Comparison of ENCODE assay signal across 8 cellular contexts in the genomic region with DNA sequence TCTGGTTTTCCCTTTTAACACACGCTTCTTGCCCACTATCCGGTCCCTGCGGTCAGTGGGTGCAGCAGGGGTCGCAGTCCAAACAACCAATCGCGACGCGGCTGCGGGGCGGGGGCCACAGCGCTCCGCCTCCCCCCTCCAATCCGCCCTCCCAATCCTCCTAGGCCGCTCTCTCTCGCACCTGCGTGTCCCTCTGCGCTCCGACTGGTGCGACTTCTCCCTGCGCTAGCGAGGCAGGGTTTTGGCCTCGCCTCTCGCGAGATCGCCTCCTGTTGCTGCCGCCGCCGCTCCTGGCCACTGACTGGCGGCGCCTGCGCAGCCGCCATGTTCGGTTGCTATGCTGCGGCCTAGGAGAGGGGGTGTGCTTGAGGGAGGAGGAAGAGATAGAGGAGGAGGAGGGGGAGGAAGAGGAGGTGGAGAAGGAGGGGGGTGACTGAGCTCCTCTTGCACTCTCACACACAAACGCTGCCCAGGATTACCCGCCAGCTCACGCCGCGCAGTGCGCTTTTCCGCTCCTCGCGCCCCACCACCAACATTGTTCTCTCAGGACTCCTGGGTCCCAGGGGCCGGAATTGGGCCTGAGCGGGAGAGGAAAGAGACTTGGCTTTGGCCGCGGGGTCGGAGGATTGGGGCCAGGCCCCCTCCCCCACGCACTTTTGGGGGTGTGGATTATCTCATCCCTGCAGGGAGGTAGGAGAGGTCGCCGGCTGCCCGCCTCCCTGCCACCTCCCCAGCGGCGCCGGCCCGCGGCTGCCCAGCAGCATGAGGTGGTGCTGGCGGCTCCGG. TPM values are rescaled to one million over a fixed set of nuclear protein-coding genes. Genes with fewer than 3 reads are reported as not detected.
DNase-seq lines count a peak whose midpoint lies in the region; ATAC-seq, FAIRE-seq and TF ChIP-seq lines count a peak whose summit lies in the region.

A gene with protein sequence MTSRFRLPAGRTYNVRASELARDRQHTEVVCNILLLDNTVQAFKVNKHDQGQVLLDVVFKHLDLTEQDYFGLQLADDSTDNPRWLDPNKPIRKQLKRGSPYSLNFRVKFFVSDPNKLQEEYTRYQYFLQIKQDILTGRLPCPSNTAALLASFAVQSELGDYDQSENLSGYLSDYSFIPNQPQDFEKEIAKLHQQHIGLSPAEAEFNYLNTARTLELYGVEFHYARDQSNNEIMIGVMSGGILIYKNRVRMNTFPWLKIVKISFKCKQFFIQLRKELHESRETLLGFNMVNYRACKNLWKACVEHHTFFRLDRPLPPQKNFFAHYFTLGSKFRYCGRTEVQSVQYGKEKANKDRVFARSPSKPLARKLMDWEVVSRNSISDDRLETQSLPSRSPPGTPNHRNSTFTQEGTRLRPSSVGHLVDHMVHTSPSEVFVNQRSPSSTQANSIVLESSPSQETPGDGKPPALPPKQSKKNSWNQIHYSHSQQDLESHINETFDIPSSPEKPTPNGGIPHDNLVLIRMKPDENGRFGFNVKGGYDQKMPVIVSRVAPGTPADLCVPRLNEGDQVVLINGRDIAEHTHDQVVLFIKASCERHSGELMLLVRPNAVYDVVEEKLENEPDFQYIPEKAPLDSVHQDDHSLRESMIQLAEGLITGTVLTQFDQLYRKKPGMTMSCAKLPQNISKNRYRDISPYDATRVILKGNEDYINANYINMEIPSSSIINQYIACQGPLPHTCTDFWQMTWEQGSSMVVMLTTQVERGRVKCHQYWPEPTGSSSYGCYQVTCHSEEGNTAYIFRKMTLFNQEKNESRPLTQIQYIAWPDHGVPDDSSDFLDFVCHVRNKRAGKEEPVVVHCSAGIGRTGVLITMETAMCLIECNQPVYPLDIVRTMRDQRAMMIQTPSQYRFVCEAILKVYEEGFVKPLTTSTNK (plus strand): TSS at position 472 of the 786 bp plus-strand sequence. CDS start 49,932 bp downstream, outside the sequence.

- H3K4me3 ChIP-seq in NT2/D1 (ENCODE audit: insufficient read length, low read depth) (peak within 1 kb of the TSS; percentile 80), H1 (ENCODE audit: extremely low read depth in 1 of 4, insufficient read depth in 2 of 4, low read depth in 3 of 4, low read length in 4 of 4) (peak within 1 kb of the TSS; percentile 78 to 93 (median 90))

- no peak within 1 kb of the TSS for H2AK5ac ChIP-seq in H1 (ENCODE audit: low read depth, low read length)

- peaks cover 6% of the 10 kb centered on the region; the same call in 1 of the 2 replicates for H3K23me2 ChIP-seq in H1 (ENCODE audit: low read depth, low read length)

- no peaks in the 10 kb centered on the region for H3K36me3 ChIP-seq in NT2/D1 (ENCODE audit: insufficient read depth, insufficient read length, low read length)
- H3K36me3 ChIP-seq in H1 (ENCODE audit: control insufficient read depth in 2 of 4, insufficient read depth in 4 of 4, low read length in 3 of 4) = no peaks in the 10 kb centered on the region

- H3K4ac ChIP-seq in H1 (replicated peaks; ENCODE audit: insufficient read length, low read depth, low read length) = peak within 1 kb of the TSS; percentile 83

- peak within 1 kb of the TSS; percentile 96 for H2BK5ac ChIP-seq in H1 (ENCODE audit: low read depth, low read length)

- H3K9me3 Mint-ChIP-seq in activated CD8-positive, alpha-beta memory T cell treated with anti-CD3 and anti-CD28 coated beads, Interleukin-2, amount 10 ng/mL, durations not matched to agents 7 days and 5 days (ENCODE audit: low read depth) = no peaks in the 10 kb centered on the region
- no peaks in the 10 kb centered on the region for H3K9me3 Mint-ChIP-seq in memory B cell

- H3K9me3 ChIP-seq in NT2/D1 (ENCODE audit: insufficient read depth, low read length) = no peaks in the 10 kb centered on the region
- no peaks in the 10 kb centered on the region for H3K9me3 ChIP-seq in H1 (ENCODE audit: insufficient read depth in 2 of 2, low read depth in 1 of 2, low read length in 1 of 2)

- peak within 1 kb of the TSS; percentile 98 for H4K91ac ChIP-seq in H1 (replicated peaks; ENCODE audit: insufficient read length, low read length)

- CTCF ChIA-PET in activated CD8-positive, alpha-beta memory T cell treated with anti-CD3 and anti-CD28 coated beads, Interleukin-2, amount 10 ng/mL, durations not matched to agents 7 days and 5 days (lab: Charles Lee) = interaction anchor here (0.6 to 7.6 kb wide), 6 partner anchors 66 to 554 kb away, joined by 3 to 67 read pairs (median 3); partner anchors contain the start of gene TMEM177
- CTCF ChIA-PET in H1 (lab: Charles Lee; ENCODE audit: partially characterized antibody) = interaction anchor here (0.6 to 1.0 kb wide), 2 partner anchors 11 to 39 kb away, joined by 3 to 5 read pairs; no protein-coding TSS in a partner anchor

- peak within 1 kb of the TSS; percentile 96 for H3K27ac ChIP-seq in H1 (ENCODE audit: low read depth, low read length)

- no peaks in the 10 kb centered on the region for H3K27me3 Mint-ChIP-seq in activated CD8-positive, alpha-beta memory T cell treated with anti-CD3 and anti-CD28 coated beads, Interleukin-2, amount 10 ng/mL, durations not matched to agents 7 days and 5 days
- H3K27me3 Mint-ChIP-seq in memory B cell = no peaks in the 10 kb centered on the region

- peak in 1 of 3 experiments; percentile 1; a peak in 1 of 4 replicates for TF ChIP-seq CTCF in H1 (IDR thresholded peaks at IDR 0.05; ENCODE audit: control extremely low read depth in 1 of 3, insufficient read depth in 1 of 3, low read depth in 1 of 3, low read length in 3 of 3)

- FAIRE-seq in H1 (lab: Jason Lieb, UNC) = peak; percentile 65

- H2BK15ac ChIP-seq in H1 (ENCODE audit: low read length) = no peak within 1 kb of the TSS

- H3K4me1 ChIP-seq in NT2/D1 (ENCODE audit: insufficient read depth, insufficient read length) (no peaks in the 10 kb centered on the region), H1 (replicated peaks in 1 of 4; ENCODE audit: control insufficient read depth in 3 of 4, insufficient read depth in 4 of 4, low read length in 3 of 4) (peaks cover 3 to 8% (median 5%) of the 10 kb centered on the region in 4 experiments; a peak in 5 of 7 replicates)

- 2% methylated on average over 54 of the region's 59 CpGs; no CpG with 5 or more reads in 1 of the 2 experiments for WGBS in H1 (ENCODE audit: extremely low coverage in 1 of 2, insufficient coverage in 1 of 2, insufficient read length in 1 of 2, insufficient replicate concordance in 2 of 2, low coverage in 1 of 2, low lambda C conversion rate in 2 of 2, missing lambda C conversion rate in 1 of 2), 2 experiments

- no peak within 1 kb of the TSS for H2BK120ac ChIP-seq in H1 (replicated peaks; ENCODE audit: low read depth, low read length)

- no peak within 1 kb of the TSS for H3K14ac ChIP-seq in H1 (ENCODE audit: insufficient read length)

- peaks cover 0 to 3% of the 10 kb centered on the region in 2 experiments for H4K20me1 ChIP-seq in H1 (replicated peaks in 1 of 2; ENCODE audit: control insufficient read depth in 1 of 2, insufficient read depth in 2 of 2, low read length in 2 of 2)

- peak; percentile 98 to 99 for TF ChIP-seq POLR2A in H1 (IDR thresholded peaks at IDR 0.05; ENCODE audit: control extremely low read depth in 1 of 2, low read depth in 2 of 2, low read length in 2 of 2)

- H3K27me3 ChIP-seq in NT2/D1 (ENCODE audit: insufficient read depth, insufficient read length) = no peaks in the 10 kb centered on the region
- H3K27me3 ChIP-seq in H1 (replicated peaks in 1 of 4; ENCODE audit: control insufficient read depth in 3 of 4, extremely low read depth in 1 of 4, insufficient read depth in 3 of 4, low read length in 3 of 4) = no peaks in the 10 kb centered on the region

- peak within 1 kb of the TSS; percentile 66 to 86 for H3K4me2 ChIP-seq in H1 (ENCODE audit: insufficient read depth in 1 of 2, low read depth in 2 of 2, low read length in 2 of 2)

- 0 out of 2 replicates have a peak within 1 kb of the TSS, but pooled peaks have one; percentile 11 for H2AFZ ChIP-seq in H1 (ENCODE audit: low read length)

- peaks cover 18 to 45% of the 10 kb centered on the region in 2 experiments; a peak in 3 of 4 replicates for H3K79me2 ChIP-seq in H1 (ENCODE audit: control insufficient read depth in 1 of 2, insufficient read depth in 2 of 2, low read length in 2 of 2)

- peak; percentile 3 to 7; a peak in 2 of 4 replicates for TF ChIP-seq RAD21 in H1 (IDR thresholded peaks at IDR 0.05 in 1 of 2, conservative IDR thresholded peaks at IDR 0.05 in 1 of 2; ENCODE audit: low read depth in 2 of 2, low read length in 2 of 2)

- peaks cover 41% of the 10 kb centered on the region for H3K4me1 Mint-ChIP-seq in activated CD8-positive, alpha-beta memory T cell treated with anti-CD3 and anti-CD28 coated beads, Interleukin-2, amount 10 ng/mL, durations not matched to agents 7 days and 5 days
- peaks cover 16% of the 10 kb centered on the region for H3K4me1 Mint-ChIP-seq in memory B cell

- H3K79me1 ChIP-seq in H1 (ENCODE audit: low read depth, low read length) = no peaks in the 10 kb centered on the region

- peak within 1 kb of the TSS; percentile 96 for H3K18ac ChIP-seq in H1 (ENCODE audit: extremely low read depth, low read length)

- H3K27ac Mint-ChIP-seq in activated CD8-positive, alpha-beta memory T cell treated with anti-CD3 and anti-CD28 coated beads, Interleukin-2, amount 10 ng/mL, durations not matched to agents 7 days and 5 days = peak within 1 kb of the TSS; percentile 94
- H3K27ac Mint-ChIP-seq in memory B cell = peak within 1 kb of the TSS; percentile 88

- peak; percentile 89 for ATAC-seq in GM21381 (IDR thresholded peaks at IDR 0.05; ENCODE audit: unreplicated experiment)
- ATAC-seq in activated CD8-positive, alpha-beta memory T cell treated with anti-CD3 and anti-CD28 coated beads, Interleukin-2, amount 10 ng/mL, durations not matched to agents 7 days and 5 days = peak; percentile 95
- ATAC-seq in memory B cell (ENCODE audit: low read depth) = peak; percentile 91

- H3K4me3 Mint-ChIP-seq in activated CD8-positive, alpha-beta memory T cell treated with anti-CD3 and anti-CD28 coated beads, Interleukin-2, amount 10 ng/mL, durations not matched to agents 7 days and 5 days = peak within 1 kb of the TSS; percentile 91
- peak within 1 kb of the TSS; percentile 84 for H3K4me3 Mint-ChIP-seq in memory B cell

- POLR2A ChIA-PET in H1 (lab: Charles Lee; ENCODE audit: partially characterized antibody) = interaction anchor here (0.6 to 3.7 kb wide), 28 partner anchors 9 to 415 kb away, joined by 3 to 36 read pairs (median 3); no protein-coding TSS in a partner anchor

- H2BK12ac ChIP-seq in H1 (ENCODE audit: low read depth, low read length) = peak within 1 kb of the TSS; percentile 64

- DNase-seq in COR-L47 (lab: John Stamatoyannopoulos, UW) (peak; percentile 99), HUDEP-2 (lab: John Stamatoyannopoulos, UW; ENCODE audit: unreplicated experiment in 76 of 76) (peak; percentile 38 to 97 (median 93)), NT2/D1 (ENCODE audit: low read depth, low spot score) (peak; percentile 98), H1 (ENCODE audit: low read depth in 1 of 2, low spot score in 2 of 2) (peak; percentile 94 to 99), memory B cell (ENCODE audit: low spot score in 2 of 2) (peak; percentile 88 to 90)
- peak; percentile 99 for DNase-seq in activated CD8-positive, alpha-beta memory T cell treated with anti-CD3 and anti-CD28 coated beads, Interleukin-2, amount 10 ng/mL, durations not matched to agents 7 days and 5 days
- DNase-seq in stimulated activated CD8-positive, alpha-beta memory T cell treated with anti-CD3 and anti-CD28 coated beads, Interleukin-12 subunit alpha, Interleukin-12 subunit beta, amount 100 ng/mL, for 24 hours (ENCODE audit: extremely low read depth) = peak; percentile 84

- peak within 1 kb of the TSS; percentile 93; the same call in 1 of the 2 replicates for H4K8ac ChIP-seq in H1 (ENCODE audit: extremely low read depth, insufficient read depth, low read length)

- H2BK20ac ChIP-seq in H1 (ENCODE audit: low read length) = no peak within 1 kb of the TSS

- H4K5ac ChIP-seq in H1 (ENCODE audit: insufficient read length, low read depth, low read length) = peak within 1 kb of the TSS; percentile 94

- H3K9ac ChIP-seq in NT2/D1 (ENCODE audit: insufficient read length, low read depth) = peak within 1 kb of the TSS; percentile 90
- H3K9ac ChIP-seq in H1 (replicated peaks in 1 of 4; ENCODE audit: extremely low read depth in 1 of 4, low read depth in 3 of 4, low read length in 3 of 4) = peak within 1 kb of the TSS; percentile 92 to 98 (median 95)

- peaks cover 1% of the 10 kb centered on the region for H3K36me3 Mint-ChIP-seq in activated CD8-positive, alpha-beta memory T cell treated with anti-CD3 and anti-CD28 coated beads, Interleukin-2, amount 10 ng/mL, durations not matched to agents 7 days and 5 days
- no peaks in the 10 kb centered on the region for H3K36me3 Mint-ChIP-seq in memory B cell

- peak within 1 kb of the TSS; percentile 97 for H3K56ac ChIP-seq in H1 (replicated peaks; ENCODE audit: insufficient read length, low read depth, low read length)

- no peak within 1 kb of the TSS for H3K23ac ChIP-seq in H1 (ENCODE audit: insufficient read length)

- no peak; a peak in 1 of 3 replicates for TF ChIP-seq EP300 in H1 (IDR thresholded peaks at IDR 0.05; ENCODE audit: borderline replicate concordance in 1 of 2, low read depth in 2 of 2, low read length in 2 of 2)

RNA-seq across cellular contexts. Expression of the gene that starts here (rescaled TPM):
- 10 to 100 TPM; 76.4 to 92.2 TPM for total RNA-seq in activated CD8-positive, alpha-beta memory T cell treated with anti-CD3 and anti-CD28 coated beads, Interleukin-2, amount 10 ng/mL, durations not matched to agents 7 days and 5 days
- 105 and 107 TPM in 2 replicates for total RNA-seq in H1 (2021; fragmentation: NEBNext Ultra II Directional; extraction: Animal tissue kit (Norgen Biotek cat#: 25700))
- 16.4 and 28.5 TPM in 2 replicates for polyA plus RNA-seq in H1 (2011; rRNA removed)
- polyA plus RNA-seq in H1 (2011; cell fraction: cytosol; rRNA removed) = 32.1 TPM
- polyA plus RNA-seq in H1 (2011; cell fraction: nucleus; rRNA removed) = 93.7 TPM
- 48.9 to 57.1 TPM (median 53.5 TPM) in 4 replicates for polyA plus RNA-seq in H1 (2012, experiment 1 of 2)
- polyA plus RNA-seq in H1 (2012, experiment 2 of 2) = 2.2 TPM
- polyA plus RNA-seq in H1 (2013, experiment 1 of 2) = 20.1 TPM
- 18.9 TPM for polyA plus RNA-seq in H1 (2013, experiment 2 of 2)
- 347 and 550 TPM in 2 replicates for polyA minus RNA-seq in H1 (2011; rRNA and poly(A)+ RNA removed)
- 95.0 TPM for polyA minus RNA-seq in H1 (2011; cell fraction: cytosol; rRNA and poly(A)+ RNA removed)
- 690 TPM for polyA minus RNA-seq in H1 (2011; cell fraction: nucleus; rRNA and poly(A)+ RNA removed)

Comparison
In these comparisons a context has a peak if more than half of its experiments do, and no peak if none do; other contexts are left out.
1. Peak in every context shown above with its lines: DNase-seq, ATAC-seq, H3K4me3 ChIP-seq and H3K27ac ChIP-seq.